Comparison of ENCODE assay signal across 12 cellular contexts in genomic region chr5:14331377-14331776, GRCh38.
DNase-seq lines count a peak whose midpoint lies in the region; ATAC-seq and TF ChIP-seq lines count a peak whose summit lies in the region.
"Had no signal": no experiment of that assay in that cellular context is flagged by ENCODE, and none has a peak within 500 bp of the region (broad histone marks: within the 10 kb centered on the region; RNA-seq: fewer than 3 reads in every experiment).

No MANE protein-coding gene starts in this region.

- no peaks in the 10 kb centered on the region for H3K9me3 Mint-ChIP-seq in activated CD8-positive, alpha-beta memory T cell treated with anti-CD3 and anti-CD28 coated beads, Interleukin-2, amount 10 ng/mL, durations not matched to agents 7 days and 5 days (ENCODE audit: low read depth)
- no peaks in the 10 kb centered on the region for H3K9me3 Mint-ChIP-seq in stimulated activated memory B cell treated with anti-CD40 and anti-IgM and Interleukin-4, amounts not matched to agents 10 μg/mL and 1 μg/mL and 100 μg/mL, for 72 hours
- no peaks in the 10 kb centered on the region for H3K9me3 Mint-ChIP-seq in neural progenitor cell
- H3K9me3 Mint-ChIP-seq: type B pancreatic cell had no signal

- H3F3A ChIP-seq in neural progenitor cell (ENCODE audit: low read depth): no peaks in the 10 kb centered on the region

- ATAC-seq in activated CD8-positive, alpha-beta memory T cell treated with anti-CD3 and anti-CD28 coated beads, Interleukin-2, amount 10 ng/mL, durations not matched to agents 7 days and 5 days: peak; percentile 78
- peak; percentile 50 for ATAC-seq in HG03025 (IDR thresholded peaks at IDR 0.05; ENCODE audit: low FRiP score, unreplicated experiment)
- ATAC-seq in stimulated activated memory B cell treated with anti-CD40 and anti-IgM and Interleukin-4, amounts not matched to agents 10 μg/mL and 1 μg/mL and 100 μg/mL, for 72 hours: peak; percentile 87
- ATAC-seq: left lobe of liver had no signal

- H2AFZ ChIP-seq in neural progenitor cell (replicated peaks): no peak overlapping the region

- peaks cover 26% of the 10 kb centered on the region for H3K27me3 Mint-ChIP-seq in activated CD8-positive, alpha-beta memory T cell treated with anti-CD3 and anti-CD28 coated beads, Interleukin-2, amount 10 ng/mL, durations not matched to agents 7 days and 5 days
- H3K27me3 Mint-ChIP-seq in stimulated activated memory B cell treated with anti-CD40 and anti-IgM and Interleukin-4, amounts not matched to agents 10 μg/mL and 1 μg/mL and 100 μg/mL, for 72 hours: no peaks in the 10 kb centered on the region
- H3K27me3 Mint-ChIP-seq in neural progenitor cell (ENCODE audit: insufficient read depth, low read depth): no peaks in the 10 kb centered on the region
- H3K27me3 Mint-ChIP-seq: type B pancreatic cell had no signal

- no peak overlapping the region for H3K4me2 ChIP-seq in neural progenitor cell

- no peak overlapping the region for H3K4me3 ChIP-seq in neural progenitor cell
- H3K4me3 ChIP-seq in BE2C (ENCODE audit: low read depth, low read length): no peak overlapping the region
- H3K4me3 ChIP-seq: Peyer's patch had no signal

- peaks cover 19% of the 10 kb centered on the region for H4K20me1 ChIP-seq in neural progenitor cell (ENCODE audit: low read depth)

- no peak overlapping the region for H3K27ac ChIP-seq in neural progenitor cell

- peaks cover 18% of the 10 kb centered on the region for H3K4me1 Mint-ChIP-seq in activated CD8-positive, alpha-beta memory T cell treated with anti-CD3 and anti-CD28 coated beads, Interleukin-2, amount 10 ng/mL, durations not matched to agents 7 days and 5 days
- H3K4me1 Mint-ChIP-seq in stimulated activated memory B cell treated with anti-CD40 and anti-IgM and Interleukin-4, amounts not matched to agents 10 μg/mL and 1 μg/mL and 100 μg/mL, for 72 hours: peaks cover 34% of the 10 kb centered on the region
- no peaks in the 10 kb centered on the region for H3K4me1 Mint-ChIP-seq in neural progenitor cell

- H3K9ac ChIP-seq in neural progenitor cell: no peak overlapping the region

- peak; percentile 61 for DNase-seq in activated CD8-positive, alpha-beta memory T cell treated with anti-CD3 and anti-CD28 coated beads, Interleukin-2, amount 10 ng/mL, durations not matched to agents 7 days and 5 days
- DNase-seq in activated CD8-positive, alpha-beta memory T cell treated with anti-CD3 and anti-CD28 coated beads for 24 hours: no peak
- peak; percentile 38 for DNase-seq in SKM-1 (lab: John Stamatoyannopoulos, UW; ENCODE audit: unreplicated experiment)
- DNase-seq in neural progenitor cell (ENCODE audit: low spot score): no peak
- DNase-seq in BE2C: no peak
- no peak for DNase-seq in retina
- DNase-seq: activated CD8-positive, alpha-beta memory T cell treated with anti-CD3 and anti-CD28 coated beads, Interleukin-2, amount 50 U/mL, for 48 hours had no signal

- CTCF ChIA-PET in activated CD8-positive, alpha-beta memory T cell treated with anti-CD3 and anti-CD28 coated beads, Interleukin-2, amount 10 ng/mL, durations not matched to agents 7 days and 5 days (lab: Charles Lee): interaction anchor here (1.0 kb wide), 1 partner anchor 21 kb away, joined by 3 read pairs; no protein-coding TSS in a partner anchor

- no peak overlapping the region for H3K27ac Mint-ChIP-seq in activated CD8-positive, alpha-beta memory T cell treated with anti-CD3 and anti-CD28 coated beads, Interleukin-2, amount 10 ng/mL, durations not matched to agents 7 days and 5 days
- H3K27ac Mint-ChIP-seq in stimulated activated memory B cell treated with anti-CD40 and anti-IgM and Interleukin-4, amounts not matched to agents 10 μg/mL and 1 μg/mL and 100 μg/mL, for 72 hours: peak overlapping the region; percentile 50
- no peak overlapping the region for H3K27ac Mint-ChIP-seq in neural progenitor cell
- H3K27ac Mint-ChIP-seq: type B pancreatic cell had no signal

- peak overlapping the region; percentile 15 for H3K4me3 Mint-ChIP-seq in activated CD8-positive, alpha-beta memory T cell treated with anti-CD3 and anti-CD28 coated beads, Interleukin-2, amount 10 ng/mL, durations not matched to agents 7 days and 5 days
- no peak overlapping the region for H3K4me3 Mint-ChIP-seq in stimulated activated memory B cell treated with anti-CD40 and anti-IgM and Interleukin-4, amounts not matched to agents 10 μg/mL and 1 μg/mL and 100 μg/mL, for 72 hours
- H3K4me3 Mint-ChIP-seq in neural progenitor cell: no peak overlapping the region
- H3K4me3 Mint-ChIP-seq: type B pancreatic cell had no signal

- no peak for TF ChIP-seq CTCF in neural progenitor cell (IDR thresholded peaks at IDR 0.05)
- no peak for TF ChIP-seq CTCF in BE2C (IDR thresholded peaks at IDR 0.05; ENCODE audit: low read depth, low read length)

- no peaks in the 10 kb centered on the region for H3K79me2 ChIP-seq in neural progenitor cell (ENCODE audit: low read depth)

- H3K36me3 Mint-ChIP-seq in activated CD8-positive, alpha-beta memory T cell treated with anti-CD3 and anti-CD28 coated beads, Interleukin-2, amount 10 ng/mL, durations not matched to agents 7 days and 5 days: no peaks in the 10 kb centered on the region
- peaks cover 21% of the 10 kb centered on the region for H3K36me3 Mint-ChIP-seq in stimulated activated memory B cell treated with anti-CD40 and anti-IgM and Interleukin-4, amounts not matched to agents 10 μg/mL and 1 μg/mL and 100 μg/mL, for 72 hours
- peaks cover 22% of the 10 kb centered on the region for H3K36me3 Mint-ChIP-seq in neural progenitor cell

- H3K4me1 ChIP-seq in neural progenitor cell: peaks cover 8% of the 10 kb centered on the region
- peaks cover 8% of the 10 kb centered on the region for H3K4me1 ChIP-seq in BE2C
- H3K4me1 ChIP-seq: Peyer's patch had no signal

- H3K27me3 ChIP-seq in neural progenitor cell (no peaks in the 10 kb centered on the region), BE2C (no peaks in the 10 kb centered on the region)
- H3K27me3 ChIP-seq: Peyer's patch had no signal

- H3K9me3 ChIP-seq in neural progenitor cell (ENCODE audit: low read depth) (no peaks in the 10 kb centered on the region), BE2C (no peaks in the 10 kb centered on the region)
- H3K9me3 ChIP-seq: Peyer's patch had no signal

- H3K36me3 ChIP-seq in neural progenitor cell (no peaks in the 10 kb centered on the region), BE2C (peaks cover 12% of the 10 kb centered on the region)

Comparison
In these comparisons a context has a peak if more than half of its experiments do, and no peak if none do; other contexts are left out.
1. DNase-seq: peak in activated CD8-positive, alpha-beta memory T cell treated with anti-CD3 and anti-CD28 coated beads, Interleukin-2, amount 10 ng/mL, durations not matched to agents 7 days and 5 days (single experiment) and SKM-1 (single experiment); none in activated CD8-positive, alpha-beta memory T cell treated with anti-CD3 and anti-CD28 coated beads for 24 hours (single experiment), neural progenitor cell (single experiment), BE2C (single experiment) and retina (single experiment).
2. Peak in every context shown above with its lines, with median percentiles within 50 percentile points of each other: ATAC-seq.